In the genomic region with DNA sequence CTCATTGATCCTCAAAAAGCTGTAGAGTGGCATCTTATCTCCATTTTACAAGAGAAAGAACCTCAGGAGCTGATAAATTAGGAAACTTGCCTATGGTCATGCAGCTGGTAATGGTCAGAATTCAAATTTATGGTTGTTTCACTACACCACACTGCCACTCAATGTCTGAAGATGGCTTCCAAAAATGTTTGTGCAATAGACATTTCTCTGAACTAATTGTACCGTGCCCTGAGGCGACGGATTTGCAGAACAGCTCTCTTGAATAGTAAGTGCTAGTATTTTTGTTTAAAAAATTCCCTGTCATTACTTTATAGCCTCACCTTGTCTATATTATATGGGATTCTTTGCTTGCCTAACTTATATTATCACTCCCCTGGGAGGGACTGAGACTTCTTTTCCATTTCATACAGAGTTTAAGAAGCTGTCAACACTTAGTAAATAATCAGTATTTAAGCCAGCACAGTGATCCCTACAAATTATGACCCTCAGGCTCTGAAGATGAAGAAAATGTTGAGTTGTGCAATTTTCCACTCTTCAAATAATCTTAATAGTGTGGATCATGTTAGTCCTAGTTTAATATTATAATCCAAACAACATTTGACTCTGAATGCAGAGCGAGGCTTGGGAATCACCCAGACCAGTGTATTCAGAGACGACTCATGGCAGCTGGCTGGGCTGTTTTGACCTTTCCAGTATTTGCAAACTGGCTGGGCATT, we compare ENCODE assay signal across 21 cellular contexts.
DNase-seq lines count a peak whose midpoint lies in the region; ATAC-seq and TF ChIP-seq lines count a peak whose summit lies in the region.
"Had no signal": no experiment of that assay in that cellular context is flagged by ENCODE, and none has a peak within 500 bp of the region (broad histone marks: within the 10 kb centered on the region; RNA-seq: fewer than 3 reads in every experiment).

No MANE protein-coding gene starts in this region.

- H3K4me3 Mint-ChIP-seq in naive thymus-derived CD4-positive, alpha-beta T cell, result no peak overlapping the region
- H3K4me3 Mint-ChIP-seq: endodermal cell had no signal

- no peaks in the 10 kb centered on the region for H3K79me2 ChIP-seq in SK-N-SH (ENCODE audit: insufficient read depth)

- H3K27me3 ChIP-seq in SK-N-SH (ENCODE audit: insufficient read depth), result no peaks in the 10 kb centered on the region
- H3K27me3 ChIP-seq in tibial nerve, result no peaks in the 10 kb centered on the region
- H3K27me3 ChIP-seq in naive thymus-derived CD4-positive, alpha-beta T cell (ENCODE audit: control insufficient read depth in 2 of 2, insufficient read depth in 2 of 2, low read length in 2 of 2), result no peaks in the 10 kb centered on the region
- H3K27me3 ChIP-seq: heart right ventricle had no signal

- H3K36me3 Mint-ChIP-seq in naive thymus-derived CD4-positive, alpha-beta T cell, result peaks cover 0 to 14% (median 0%) of the 10 kb centered on the region in 5 donors

- H3K4me1 ChIP-seq in SK-N-SH (ENCODE audit: control insufficient read depth in 1 of 2, insufficient read depth in 2 of 2, low read depth in 1 of 2, low read length in 1 of 2), result peaks cover 0 to 26% of the 10 kb centered on the region in 2 experiments; a peak in 3 of 4 replicates
- H3K4me1 ChIP-seq in tibial nerve, result peaks cover 0 to 38% (median 4%) of the 10 kb centered on the region in 4 donors
- H3K4me1 ChIP-seq in naive thymus-derived CD4-positive, alpha-beta T cell (ENCODE audit: control insufficient read depth in 2 of 2, insufficient read depth in 2 of 2, low read length in 2 of 2), result no peaks in the 10 kb centered on the region

- H3K9me2 ChIP-seq in SK-N-SH, result no peaks in the 10 kb centered on the region

- intact Hi-C loops in naive thymus-derived CD4-positive, alpha-beta T cell (cut with micrococcal nuclease), result no loop called here

- no peak for TF ChIP-seq POLR2A in tibial nerve (IDR thresholded peaks at IDR 0.05)

- peaks cover 0 to 3% (median 0%) of the 10 kb centered on the region in 11 donors for H3K9me3 Mint-ChIP-seq in naive thymus-derived CD4-positive, alpha-beta T cell
- H3K9me3 Mint-ChIP-seq: endodermal cell had no signal

- H3F3A ChIP-seq in SK-N-SH (replicated peaks; ENCODE audit: insufficient read depth), result no peaks in the 10 kb centered on the region

- DNase-seq in SK-N-SH (no peak), T1000 (lab: John Stamatoyannopoulos, UW) (peak; percentile 49), foreskin melanocyte (peak; percentile 56), tibial nerve (ENCODE audit: low spot score in 2 of 2) (no peak), SIG-M5 (lab: John Stamatoyannopoulos, UW) (no peak)
- no peak for DNase-seq in naive thymus-derived CD4-positive, alpha-beta T cell
- DNase-seq: 8988T; activated CD4-positive, CD25-positive, alpha-beta regulatory T cell treated with anti-CD3 and anti-CD28 coated beads, Interleukin-2, amount 50 U/mL, for 72 hours; caudate nucleus; endodermal cell; GOT3; heart right ventricle; NCI-H187 treated with DMSO at 0.1 percent for 48 hours; NCI-H524 treated with DMSO at 0.1 percent for 48 hours; posterior cingulate gyrus; stimulated activated CD8-positive, alpha-beta memory T cell treated with anti-CD3 and anti-CD28 coated beads, Interleukin-4, amount 100 ng/mL, for 48 hours; T-helper 1 cell had no signal

- H4K20me1 ChIP-seq in SK-N-SH (ENCODE audit: insufficient read depth), result no peaks in the 10 kb centered on the region

- H3K4me3 ChIP-seq in SK-N-SH (ENCODE audit: low read depth in 2 of 2, low read length in 1 of 2), result no peak overlapping the region
- H3K4me3 ChIP-seq in tibial nerve, result no peak overlapping the region
- no peak overlapping the region for H3K4me3 ChIP-seq in naive thymus-derived CD4-positive, alpha-beta T cell (ENCODE audit: low read length)
- H3K4me3 ChIP-seq: heart right ventricle had no signal

- H2AFZ ChIP-seq in SK-N-SH (ENCODE audit: low read depth), result no peak overlapping the region

- H3K9ac ChIP-seq in SK-N-SH, result no peak overlapping the region

- H3K4me2 ChIP-seq in SK-N-SH, result no peak overlapping the region

- TF ChIP-seq RAD21 in SK-N-SH (IDR thresholded peaks at IDR 0.05; ENCODE audit: low read length), result 0 out of 2 replicates have a peak, but pooled peaks have one; percentile 4

- POLR2A ChIA-PET in SK-N-SH (lab: Yijun Ruan, JAX), result no interaction called here
- POLR2A ChIA-PET in naive thymus-derived CD4-positive, alpha-beta T cell (lab: Charles Lee), result no interaction called here

- CTCF ChIA-PET in SK-N-SH (lab: Yijun Ruan, JAX), result no interaction called here
- CTCF ChIA-PET in naive thymus-derived CD4-positive, alpha-beta T cell (lab: Charles Lee), result no interaction called here

- H3K36me3 ChIP-seq in SK-N-SH (replicated peaks in 1 of 2; ENCODE audit: control insufficient read depth in 1 of 2, insufficient read depth in 2 of 2, low read length in 1 of 2) (no peaks in the 10 kb centered on the region), tibial nerve (no peaks in the 10 kb centered on the region)
- no peaks in the 10 kb centered on the region for H3K36me3 ChIP-seq in naive thymus-derived CD4-positive, alpha-beta T cell (ENCODE audit: control insufficient read depth in 2 of 3, insufficient read depth in 3 of 3, low read length in 3 of 3)
- H3K36me3 ChIP-seq: heart right ventricle had no signal

- peaks cover 0 to 8% (median 0%) of the 10 kb centered on the region in 5 donors for H3K27me3 Mint-ChIP-seq in naive thymus-derived CD4-positive, alpha-beta T cell

- H3K4me1 Mint-ChIP-seq in naive thymus-derived CD4-positive, alpha-beta T cell, result peaks cover 0 to 5% (median 0%) of the 10 kb centered on the region in 7 donors

- no peak overlapping the region for H3K27ac Mint-ChIP-seq in naive thymus-derived CD4-positive, alpha-beta T cell
- H3K27ac Mint-ChIP-seq: activated naive CD4-positive, alpha-beta T cell treated with anti-CD3 and anti-CD28 coated beads, Interleukin-2, amount 50 U/mL, for 72 hours; endodermal cell had no signal

- H3K27ac ChIP-seq in SK-N-SH (ENCODE audit: low read depth in 2 of 2, low read length in 1 of 2) (peak overlapping the region in 1 of 2 experiments; percentile 55; a peak in 1 of 4 replicates), tibial nerve (peak overlapping the region; percentile 1 to 81 (median 50))
- H3K27ac ChIP-seq in naive thymus-derived CD4-positive, alpha-beta T cell (ENCODE audit: low read depth, low read length), result no peak overlapping the region
- H3K27ac ChIP-seq: heart right ventricle, HL-60 had no signal

- ATAC-seq in SK-N-SH treated with all-trans-retinoic acid at 6 μM for 48 hours (no peak), GM21526 (IDR thresholded peaks at IDR 0.05; ENCODE audit: low FRiP score, unreplicated experiment) (no peak)
- no peak for ATAC-seq in naive thymus-derived CD4-positive, alpha-beta T cell
- ATAC-seq: activated naive CD4-positive, alpha-beta T cell treated with anti-CD3 and anti-CD28 coated beads, Interleukin-2, amount 50 U/mL, for 72 hours; heart right ventricle had no signal

- H3K9me3 ChIP-seq in SK-N-SH (no peaks in the 10 kb centered on the region), tibial nerve (no peaks in the 10 kb centered on the region)
- H3K9me3 ChIP-seq in naive thymus-derived CD4-positive, alpha-beta T cell (ENCODE audit: control insufficient read depth in 2 of 3, low read length in 3 of 3), result no peaks in the 10 kb centered on the region
- H3K9me3 ChIP-seq: heart right ventricle had no signal

- TF ChIP-seq CTCF in SK-N-SH (IDR thresholded peaks at IDR 0.05) (no peak), tibial nerve (IDR thresholded peaks at IDR 0.05) (no peak)

- peak in 1 of 2 experiments; percentile 42; a peak in 1 of 4 replicates for TF ChIP-seq EP300 in SK-N-SH (IDR thresholded peaks at IDR 0.05; ENCODE audit: borderline replicate concordance in 1 of 2, low read depth in 1 of 2, low read length in 1 of 2)
- TF ChIP-seq EP300 in tibial nerve (IDR thresholded peaks at IDR 0.05), result no peak

- WGBS in SK-N-SH (ENCODE audit: low lambda C conversion rate), result 79% methylated on average over 5 of the region's 5 CpGs
- WGBS in tibial nerve, 2 donors, result 62 to 67% methylated on average over 5 of the region's 5 CpGs

TF ChIP-seq in SK-N-SH, 30 proteins besides CTCF, POLR2A, EP300 and RAD21:
- no peak for TF ChIP-seq MEF2A (IDR thresholded peaks at IDR 0.05; ENCODE audit: borderline replicate concordance, low read depth)
- TF ChIP-seq RXRA (IDR thresholded peaks at IDR 0.05; ENCODE audit: borderline replicate concordance, low read depth), result no peak

TF ChIP-seq in SK-N-SH treated with all-trans-retinoic acid at 6 μM for 48 hours, 23 proteins besides CTCF, POLR2A, EP300 and RAD21 (continues in another document):
- TF ChIP-seq TCF4 (CRISPR knock-in tag; IDR thresholded peaks at IDR 0.05; ENCODE audit: borderline replicate concordance) (no peak), CSDC2 (CRISPR knock-in tag; IDR thresholded peaks at IDR 0.05) (no peak), ZNF70 (CRISPR knock-in tag; IDR thresholded peaks at IDR 0.05) (no peak), TOX (CRISPR knock-in tag; IDR thresholded peaks at IDR 0.05; ENCODE audit: borderline replicate concordance) (no peak), ZFP30 (CRISPR knock-in tag; IDR thresholded peaks at IDR 0.05) (no peak), BACH2 (CRISPR knock-in tag; IDR thresholded peaks at IDR 0.05; ENCODE audit: borderline replicate concordance) (no peak), GLIS3 (CRISPR knock-in tag; IDR thresholded peaks at IDR 0.05) (no peak)
- TF ChIP-seq, protein P1, sequence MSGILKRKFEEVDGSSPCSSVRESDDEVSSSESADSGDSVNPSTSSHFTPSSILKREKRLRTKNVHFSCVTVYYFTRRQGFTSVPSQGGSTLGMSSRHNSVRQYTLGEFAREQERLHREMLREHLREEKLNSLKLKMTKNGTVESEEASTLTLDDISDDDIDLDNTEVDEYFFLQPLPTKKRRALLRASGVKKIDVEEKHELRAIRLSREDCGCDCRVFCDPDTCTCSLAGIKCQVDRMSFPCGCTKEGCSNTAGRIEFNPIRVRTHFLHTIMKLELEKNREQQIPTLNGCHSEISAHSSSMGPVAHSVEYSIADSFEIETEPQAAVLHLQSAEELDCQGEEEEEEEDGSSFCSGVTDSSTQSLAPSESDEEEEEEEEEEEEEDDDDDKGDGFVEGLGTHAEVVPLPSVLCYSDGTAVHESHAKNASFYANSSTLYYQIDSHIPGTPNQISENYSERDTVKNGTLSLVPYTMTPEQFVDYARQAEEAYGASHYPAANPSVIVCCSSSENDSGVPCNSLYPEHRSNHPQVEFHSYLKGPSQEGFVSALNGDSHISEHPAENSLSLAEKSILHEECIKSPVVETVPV (CRISPR knock-in tag; IDR thresholded peaks at IDR 0.05), result no peak
- TF ChIP-seq, protein P2, sequence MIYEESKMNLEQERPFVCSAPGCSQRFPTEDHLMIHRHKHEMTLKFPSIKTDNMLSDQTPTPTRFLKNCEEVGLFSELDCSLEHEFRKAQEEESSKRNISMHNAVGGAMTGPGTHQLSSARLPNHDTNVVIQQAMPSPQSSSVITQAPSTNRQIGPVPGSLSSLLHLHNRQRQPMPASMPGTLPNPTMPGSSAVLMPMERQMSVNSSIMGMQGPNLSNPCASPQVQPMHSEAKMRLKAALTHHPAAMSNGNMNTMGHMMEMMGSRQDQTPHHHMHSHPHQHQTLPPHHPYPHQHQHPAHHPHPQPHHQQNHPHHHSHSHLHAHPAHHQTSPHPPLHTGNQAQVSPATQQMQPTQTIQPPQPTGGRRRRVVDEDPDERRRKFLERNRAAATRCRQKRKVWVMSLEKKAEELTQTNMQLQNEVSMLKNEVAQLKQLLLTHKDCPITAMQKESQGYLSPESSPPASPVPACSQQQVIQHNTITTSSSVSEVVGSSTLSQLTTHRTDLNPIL (CRISPR knock-in tag; IDR thresholded peaks at IDR 0.05; ENCODE audit: low read depth), result no peak

Comparison
In these comparisons a context has a peak if more than half of its experiments do, and no peak if none do; other contexts are left out.
1. DNase-seq: peak in T1000 (single experiment) and foreskin melanocyte (single experiment); none in SK-N-SH (single experiment), tibial nerve (0 of 2), naive thymus-derived CD4-positive, alpha-beta T cell (0 of 9) and SIG-M5 (single experiment).